8 cellular contexts compared by ENCODE assay signal in the genomic region with DNA sequence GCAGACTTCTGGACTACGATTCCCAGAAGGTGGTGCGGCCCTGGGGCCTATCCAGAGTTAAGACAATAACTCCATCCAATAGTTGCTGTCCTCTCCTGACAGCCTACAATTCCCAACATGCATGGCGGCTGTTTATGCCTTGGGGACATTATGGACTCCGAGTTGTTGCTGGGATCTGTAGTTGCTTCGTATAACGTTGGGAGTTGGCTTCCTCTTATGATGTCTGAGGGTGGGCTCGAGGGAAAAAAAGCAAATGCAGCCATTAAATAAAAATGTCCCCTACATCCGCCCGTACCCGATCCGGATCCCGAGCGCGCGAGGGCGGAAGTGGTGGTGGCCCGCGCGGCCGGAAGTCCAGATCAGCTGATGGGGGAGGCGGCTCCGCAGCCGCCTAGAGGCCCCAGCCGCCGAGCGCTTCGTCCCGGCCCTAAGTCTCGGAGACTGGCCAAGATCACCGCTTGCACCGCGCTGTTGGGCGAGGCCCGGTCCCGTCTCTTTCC.
DNase-seq lines count a peak whose midpoint lies in the region; ATAC-seq lines count a peak whose summit lies in the region.

A gene with protein sequence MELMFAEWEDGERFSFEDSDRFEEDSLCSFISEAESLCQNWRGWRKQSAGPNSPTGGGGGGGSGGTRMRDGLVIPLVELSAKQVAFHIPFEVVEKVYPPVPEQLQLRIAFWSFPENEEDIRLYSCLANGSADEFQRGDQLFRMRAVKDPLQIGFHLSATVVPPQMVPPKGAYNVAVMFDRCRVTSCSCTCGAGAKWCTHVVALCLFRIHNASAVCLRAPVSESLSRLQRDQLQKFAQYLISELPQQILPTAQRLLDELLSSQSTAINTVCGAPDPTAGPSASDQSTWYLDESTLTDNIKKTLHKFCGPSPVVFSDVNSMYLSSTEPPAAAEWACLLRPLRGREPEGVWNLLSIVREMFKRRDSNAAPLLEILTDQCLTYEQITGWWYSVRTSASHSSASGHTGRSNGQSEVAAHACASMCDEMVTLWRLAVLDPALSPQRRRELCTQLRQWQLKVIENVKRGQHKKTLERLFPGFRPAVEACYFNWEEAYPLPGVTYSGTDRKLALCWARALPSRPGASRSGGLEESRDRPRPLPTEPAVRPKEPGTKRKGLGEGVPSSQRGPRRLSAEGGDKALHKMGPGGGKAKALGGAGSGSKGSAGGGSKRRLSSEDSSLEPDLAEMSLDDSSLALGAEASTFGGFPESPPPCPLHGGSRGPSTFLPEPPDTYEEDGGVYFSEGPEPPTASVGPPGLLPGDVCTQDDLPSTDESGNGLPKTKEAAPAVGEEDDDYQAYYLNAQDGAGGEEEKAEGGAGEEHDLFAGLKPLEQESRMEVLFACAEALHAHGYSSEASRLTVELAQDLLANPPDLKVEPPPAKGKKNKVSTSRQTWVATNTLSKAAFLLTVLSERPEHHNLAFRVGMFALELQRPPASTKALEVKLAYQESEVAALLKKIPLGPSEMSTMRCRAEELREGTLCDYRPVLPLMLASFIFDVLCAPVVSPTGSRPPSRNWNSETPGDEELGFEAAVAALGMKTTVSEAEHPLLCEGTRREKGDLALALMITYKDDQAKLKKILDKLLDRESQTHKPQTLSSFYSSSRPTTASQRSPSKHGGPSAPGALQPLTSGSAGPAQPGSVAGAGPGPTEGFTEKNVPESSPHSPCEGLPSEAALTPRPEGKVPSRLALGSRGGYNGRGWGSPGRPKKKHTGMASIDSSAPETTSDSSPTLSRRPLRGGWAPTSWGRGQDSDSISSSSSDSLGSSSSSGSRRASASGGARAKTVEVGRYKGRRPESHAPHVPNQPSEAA (N-terminal part only) (plus strand): TSS at position 386 of the 500 bp plus-strand sequence. CDS start 273 bp downstream, outside the sequence.

- DNase-seq in C1 segment of cervical spinal cord (lab: John Stamatoyannopoulos, UW), result peak; percentile 47 to 99 (median 91)
- peak; percentile 64 for DNase-seq in NCI-H748 treated with DMSO at 0.1 percent for 48 hours (lab: John Stamatoyannopoulos, UW)
- DNase-seq in activated CD4-positive, alpha-beta T cell treated with anti-CD3 and anti-CD28 coated beads, Interleukin-2, amount 50 U/mL, for 24 hours (ENCODE audit: low read depth in 1 of 2, low spot score in 1 of 2), result peak; percentile 73 to 80
- DNase-seq in dedifferentiated amniotic fluid mesenchymal stem cell (ENCODE audit: extremely low spot score), result peak; percentile 96
- DNase-seq in left kidney (ENCODE audit: low read depth, low spot score), result peak; percentile 98
- peak; percentile 85 for DNase-seq in stimulated activated CD4-positive, alpha-beta T cell treated with anti-CD3 and anti-CD28 coated beads, Interleukin-2, amount 100 ng/mL, for 24 hours

- ATAC-seq in GM19372 (IDR thresholded peaks at IDR 0.05; ENCODE audit: low read depth, unreplicated experiment), result peak; percentile 67
- peak; percentile 58 for ATAC-seq in HG03558 (IDR thresholded peaks at IDR 0.05; ENCODE audit: extremely low read depth, unreplicated experiment)

Comparison
In these comparisons a context has a peak if more than half of its experiments do, and no peak if none do; other contexts are left out.
1. Peak in every context shown above with its lines: DNase-seq and ATAC-seq.